ENCODE assay signal across 1 cellular context in the genomic region with DNA sequence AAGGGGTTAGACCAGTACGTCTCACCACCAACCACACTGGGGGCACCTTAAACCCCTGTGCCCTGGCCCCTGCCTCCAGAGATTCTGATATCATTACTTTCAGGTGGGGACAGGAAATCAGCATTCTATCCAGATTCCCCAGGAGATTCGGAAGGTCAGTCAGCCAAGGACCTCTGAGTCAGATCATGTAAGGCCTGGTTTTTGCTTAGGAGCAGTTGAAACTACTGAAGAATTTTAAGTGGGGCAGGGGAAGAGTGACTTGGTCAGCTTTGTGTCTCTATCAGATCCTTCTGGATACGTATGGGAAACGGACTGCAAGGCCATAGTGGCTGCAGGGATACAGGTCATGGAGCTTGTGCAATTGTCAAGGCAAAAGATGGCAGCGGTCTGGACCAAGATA.
TF ChIP-seq lines count a peak whose summit lies in the region.

No MANE protein-coding gene starts in this region.

TF ChIP-seq in WTC11, 78 proteins besides CTCF, POLR2A, EP300 and RAD21 (continued from another document):
- TF ChIP-seq, protein P1, sequence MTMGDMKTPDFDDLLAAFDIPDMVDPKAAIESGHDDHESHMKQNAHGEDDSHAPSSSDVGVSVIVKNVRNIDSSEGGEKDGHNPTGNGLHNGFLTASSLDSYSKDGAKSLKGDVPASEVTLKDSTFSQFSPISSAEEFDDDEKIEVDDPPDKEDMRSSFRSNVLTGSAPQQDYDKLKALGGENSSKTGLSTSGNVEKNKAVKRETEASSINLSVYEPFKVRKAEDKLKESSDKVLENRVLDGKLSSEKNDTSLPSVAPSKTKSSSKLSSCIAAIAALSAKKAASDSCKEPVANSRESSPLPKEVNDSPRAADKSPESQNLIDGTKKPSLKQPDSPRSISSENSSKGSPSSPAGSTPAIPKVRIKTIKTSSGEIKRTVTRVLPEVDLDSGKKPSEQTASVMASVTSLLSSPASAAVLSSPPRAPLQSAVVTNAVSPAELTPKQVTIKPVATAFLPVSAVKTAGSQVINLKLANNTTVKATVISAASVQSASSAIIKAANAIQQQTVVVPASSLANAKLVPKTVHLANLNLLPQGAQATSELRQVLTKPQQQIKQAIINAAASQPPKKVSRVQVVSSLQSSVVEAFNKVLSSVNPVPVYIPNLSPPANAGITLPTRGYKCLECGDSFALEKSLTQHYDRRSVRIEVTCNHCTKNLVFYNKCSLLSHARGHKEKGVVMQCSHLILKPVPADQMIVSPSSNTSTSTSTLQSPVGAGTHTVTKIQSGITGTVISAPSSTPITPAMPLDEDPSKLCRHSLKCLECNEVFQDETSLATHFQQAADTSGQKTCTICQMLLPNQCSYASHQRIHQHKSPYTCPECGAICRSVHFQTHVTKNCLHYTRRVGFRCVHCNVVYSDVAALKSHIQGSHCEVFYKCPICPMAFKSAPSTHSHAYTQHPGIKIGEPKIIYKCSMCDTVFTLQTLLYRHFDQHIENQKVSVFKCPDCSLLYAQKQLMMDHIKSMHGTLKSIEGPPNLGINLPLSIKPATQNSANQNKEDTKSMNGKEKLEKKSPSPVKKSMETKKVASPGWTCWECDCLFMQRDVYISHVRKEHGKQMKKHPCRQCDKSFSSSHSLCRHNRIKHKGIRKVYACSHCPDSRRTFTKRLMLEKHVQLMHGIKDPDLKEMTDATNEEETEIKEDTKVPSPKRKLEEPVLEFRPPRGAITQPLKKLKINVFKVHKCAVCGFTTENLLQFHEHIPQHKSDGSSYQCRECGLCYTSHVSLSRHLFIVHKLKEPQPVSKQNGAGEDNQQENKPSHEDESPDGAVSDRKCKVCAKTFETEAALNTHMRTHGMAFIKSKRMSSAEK (CRISPR knock-in tag; IDR thresholded peaks at IDR 0.05; ENCODE audit: borderline replicate concordance) = no peak
- TF ChIP-seq NFE2L1 (CRISPR knock-in tag; IDR thresholded peaks at IDR 0.05) = no peak
- no peak for TF ChIP-seq ZNF416 (CRISPR knock-in tag; IDR thresholded peaks at IDR 0.05)
- no peak for TF ChIP-seq ELF4 (CRISPR knock-in tag; IDR thresholded peaks at IDR 0.05; ENCODE audit: low read depth)
